Comparison of ENCODE assay signal across 16 cellular contexts in genomic region chr2:119008108-119008507, GRCh38.
DNase-seq lines count a peak whose midpoint lies in the region; ATAC-seq, FAIRE-seq and TF ChIP-seq lines count a peak whose summit lies in the region.
"Had no signal": no experiment of that assay in that cellular context is flagged by ENCODE, and none has a peak within 500 bp of the region (broad histone marks: within the 10 kb centered on the region; RNA-seq: fewer than 3 reads in every experiment).

No MANE protein-coding gene starts in this region.

- BruUV-seq in GM12878 (replicated peaks; lab: Mats Ljungman, UMichigan) (no TSS peak), HepG2 (replicated peaks; lab: Mats Ljungman, UMichigan) (no TSS peak)

- H3K9me3 ChIP-seq in GM23248 (ENCODE audit: low read depth) (no peaks in the 10 kb centered on the region), Karpas-422 (ENCODE audit: low read length) (no peaks in the 10 kb centered on the region), GM12878 (replicated peaks; ENCODE audit: control insufficient read depth, insufficient read depth, low read length) (no peaks in the 10 kb centered on the region), HepG2 (ENCODE audit: low read length) (peaks cover 6% of the 10 kb centered on the region; the same call in 1 of the 2 replicates), ascending aorta (peaks cover 0 to 3% of the 10 kb centered on the region in 2 donors)

- no peak overlapping the region for H2AFZ ChIP-seq in GM23248
- no peak overlapping the region for H2AFZ ChIP-seq in Karpas-422 (ENCODE audit: low read length)
- H2AFZ ChIP-seq in GM12878 (ENCODE audit: control insufficient read depth, low read depth, low read length), result no peak overlapping the region
- H2AFZ ChIP-seq in HepG2 (ENCODE audit: low read length), result no peak overlapping the region

- no peaks in the 10 kb centered on the region for H3F3A ChIP-seq in GM23248 (ENCODE audit: insufficient read depth)

- POLR2A ChIA-PET in GM12878 (lab: Charles Lee), result no interaction called here
- POLR2A ChIA-PET in HepG2 (lab: Yijun Ruan, JAX), result no interaction called here

- DNase-seq in GM23248 (peak; percentile 24), Karpas-422 (peak; percentile 43), GM12878 (ENCODE audit: low read depth, low spot score) (no peak), HepG2 (ENCODE audit: low spot score) (peak; percentile 39), ascending aorta (ENCODE audit: low spot score in 2 of 2) (no peak)
- no peak for DNase-seq in stimulated activated naive CD8-positive, alpha-beta T cell treated with anti-CD3 and anti-CD28 coated beads, Interleukin-15, amount 100 ng/mL, for 72 hours
- DNase-seq: activated naive CD4-positive, alpha-beta T cell; GDM1; midbrain; NCI-H1436; NCI-H510A treated with DMSO at 0.1 percent for 48 hours; SHP77 treated with DMSO at 0.1 percent for 48 hours; spleen had no signal

- TF ChIP-seq CTCF in GM12878 (IDR thresholded peaks at IDR 0.05 in 2 of 3, conservative IDR thresholded peaks at IDR 0.05 in 1 of 3; ENCODE audit: control insufficient read depth in 2 of 3, extremely low read depth in 1 of 3, insufficient read depth in 1 of 3, low read depth in 3 of 3, low read length in 3 of 3) (peak in 1 of 3 experiments; percentile 18; a peak in 2 of 6 replicates), HepG2 (CRISPR knock-in tag; IDR thresholded peaks at IDR 0.05) (0 out of 2 replicates have a peak, but pooled peaks have one; percentile 16), ascending aorta (IDR thresholded peaks at IDR 0.05) (no peak)

- H3K9me2 ChIP-seq in GM23248 (ENCODE audit: insufficient read depth), result no peaks in the 10 kb centered on the region
- no peaks in the 10 kb centered on the region for H3K9me2 ChIP-seq in Karpas-422 (replicated peaks; ENCODE audit: insufficient read depth, low read length)

- H3K27me3 ChIP-seq in GM23248 (replicated peaks; ENCODE audit: insufficient read depth), result peaks cover 52% of the 10 kb centered on the region
- H3K27me3 ChIP-seq in Karpas-422 (ENCODE audit: low read length), result no peaks in the 10 kb centered on the region
- peaks cover 8 to 11% of the 10 kb centered on the region in 2 experiments for H3K27me3 ChIP-seq in GM12878 (replicated peaks in 1 of 2; ENCODE audit: control insufficient read depth in 2 of 2, insufficient read depth in 2 of 2, low read length in 1 of 2)
- H3K27me3 ChIP-seq in HepG2 (ENCODE audit: control insufficient read depth in 1 of 2, insufficient read depth in 2 of 2, low read length in 2 of 2), result peaks cover 0 to 43% of the 10 kb centered on the region in 2 experiments; a peak in 4 of 5 replicates
- no peaks in the 10 kb centered on the region for H3K27me3 ChIP-seq in ascending aorta

- peaks cover 9% of the 10 kb centered on the region for H3K4me1 Mint-ChIP-seq in stimulated activated naive CD8-positive, alpha-beta T cell treated with anti-CD3 and anti-CD28 coated beads, Interleukin-15, amount 100 ng/mL, for 72 hours

- TF ChIP-seq RAD21 in GM12878 (IDR thresholded peaks at IDR 0.05; ENCODE audit: insufficient read depth, low read depth, low read length) (peak; percentile 28; the same call in 1 of the 2 replicates), HepG2 (CRISPR knock-in tag; IDR thresholded peaks at IDR 0.05) (no peak)

- SMC1A ChIA-PET in GM12878 (lab: Charles Lee; ENCODE audit: uncharacterized antibody, unreplicated experiment), result interaction anchor here (2.2 to 2.4 kb wide), 2 partner anchors 90 to 126 kb away, joined by 12 to 13 read pairs; no protein-coding TSS in a partner anchor

- TF ChIP-seq POLR2A in GM12878 (IDR thresholded peaks at IDR 0.05; ENCODE audit: low read depth, low read length) (no peak), HepG2 (IDR thresholded peaks at IDR 0.05; ENCODE audit: insufficient read depth in 1 of 2, low read depth in 2 of 2, low read length in 2 of 2) (no peak)

- H3K27me3 Mint-ChIP-seq in stimulated activated naive CD8-positive, alpha-beta T cell treated with anti-CD3 and anti-CD28 coated beads, Interleukin-15, amount 100 ng/mL, for 72 hours, result peaks cover 36% of the 10 kb centered on the region

- no peak for FAIRE-seq in GM12878 (lab: Jason Lieb, UNC)
- peak; percentile 79 for FAIRE-seq in HepG2 (lab: Jason Lieb, UNC)

- H3K36me3 ChIP-seq in GM23248 (ENCODE audit: low read depth) (no peaks in the 10 kb centered on the region), Karpas-422 (ENCODE audit: insufficient read depth, low read length) (no peaks in the 10 kb centered on the region), GM12878 (ENCODE audit: control insufficient read depth in 2 of 2, insufficient read depth in 2 of 2, low read length in 1 of 2) (no peaks in the 10 kb centered on the region), HepG2 (replicated peaks in 1 of 2; ENCODE audit: control insufficient read depth in 1 of 2, insufficient read depth in 2 of 2, low read length in 2 of 2) (no peaks in the 10 kb centered on the region), ascending aorta (no peaks in the 10 kb centered on the region)
- H3K36me3 ChIP-seq: spleen had no signal

- H3K79me2 ChIP-seq in GM23248 (ENCODE audit: insufficient read depth) (no peaks in the 10 kb centered on the region), Karpas-422 (ENCODE audit: low read length) (no peaks in the 10 kb centered on the region), GM12878 (ENCODE audit: control insufficient read depth, insufficient read depth, low read length) (no peaks in the 10 kb centered on the region), HepG2 (ENCODE audit: insufficient read depth, low read length) (no peaks in the 10 kb centered on the region)

- no peak overlapping the region for H3K9ac ChIP-seq in GM23248
- H3K9ac ChIP-seq in Karpas-422 (ENCODE audit: low read length), result no peak overlapping the region
- no peak overlapping the region for H3K9ac ChIP-seq in GM12878 (ENCODE audit: control insufficient read depth, insufficient read depth, low read length)
- H3K9ac ChIP-seq in HepG2 (ENCODE audit: insufficient read depth, low read depth, low read length), result no peak overlapping the region

- in situ Hi-C loops in GM23248 (cut with MboI) (no loop called here), GM12878 (cut with MboI) (no loop called here), HepG2 (cut with HindIII; ENCODE audit: extremely low pct_ligation_motif_present, low pct_unique_long_range_greater_than_20kb) (no loop called here)

- H3K9me3 Mint-ChIP-seq in stimulated activated naive CD8-positive, alpha-beta T cell treated with anti-CD3 and anti-CD28 coated beads, Interleukin-15, amount 100 ng/mL, for 72 hours, result peaks cover 0 to 2% of the 10 kb centered on the region in 2 donors

- H3K27ac Mint-ChIP-seq in stimulated activated naive CD8-positive, alpha-beta T cell treated with anti-CD3 and anti-CD28 coated beads, Interleukin-15, amount 100 ng/mL, for 72 hours, result no peak overlapping the region
- H3K27ac Mint-ChIP-seq: CD8-positive, alpha-beta T cell had no signal

- TF ChIP-seq EP300 in GM12878 (IDR thresholded peaks at IDR 0.05; ENCODE audit: borderline replicate concordance in 1 of 2, control insufficient read depth in 1 of 2, low read depth in 2 of 2, low read length in 2 of 2) (no peak), HepG2 (IDR thresholded peaks at IDR 0.05; ENCODE audit: low read depth in 2 of 2, low read length in 2 of 2) (no peak), HepG2 (CRISPR knock-in tag; IDR thresholded peaks at IDR 0.05; ENCODE audit: borderline replicate concordance) (no peak)

- no peak overlapping the region for H3K27ac ChIP-seq in GM23248
- no peak overlapping the region for H3K27ac ChIP-seq in Karpas-422 (ENCODE audit: low read length)
- no peak overlapping the region for H3K27ac ChIP-seq in GM12878 (ENCODE audit: control insufficient read depth, insufficient read depth)
- no peak overlapping the region for H3K27ac ChIP-seq in HepG2 (ENCODE audit: extremely low read length, insufficient read depth, low read length)
- H3K27ac ChIP-seq in ascending aorta, result no peak overlapping the region
- H3K27ac ChIP-seq: spleen had no signal

- RAD21 ChIA-PET in GM12878 (lab: Charles Lee; ENCODE audit: unreplicated experiment), result interaction anchor here (1.3 to 2.9 kb wide), 2 partner anchors 18 to 126 kb away, joined by 3 to 29 read pairs; no protein-coding TSS in a partner anchor

- CTCF ChIA-PET in GM12878 (lab: Yijun Ruan, JAX), result interaction anchor here (1.3 kb wide), 1 partner anchor 90 kb away, joined by 4 read pairs; no protein-coding TSS in a partner anchor
- CTCF ChIA-PET in HepG2 (lab: Yijun Ruan, JAX; ENCODE audit: low intra/inter-chr PET ratio, low total read pairs), result no interaction called here

- no peak overlapping the region for H3K4me3 ChIP-seq in GM23248
- H3K4me3 ChIP-seq in Karpas-422 (ENCODE audit: low read length), result no peak overlapping the region
- no peak overlapping the region for H3K4me3 ChIP-seq in GM12878
- H3K4me3 ChIP-seq in HepG2 (replicated peaks in 1 of 3; ENCODE audit: insufficient read depth in 1 of 3, low read depth in 2 of 3, low read length in 3 of 3), result no peak overlapping the region
- no peak overlapping the region for H3K4me3 ChIP-seq in ascending aorta
- H3K4me3 ChIP-seq: spleen had no signal

- H4K20me1 ChIP-seq in GM23248 (ENCODE audit: insufficient read depth) (no peaks in the 10 kb centered on the region), Karpas-422 (ENCODE audit: insufficient read depth, low read depth, low read length) (no peaks in the 10 kb centered on the region), GM12878 (ENCODE audit: control insufficient read depth, insufficient read depth) (no peaks in the 10 kb centered on the region), HepG2 (ENCODE audit: insufficient read depth, low read length) (no peaks in the 10 kb centered on the region)

- intact Hi-C loops in GM12878 (cut with micrococcal nuclease; ENCODE audit: unreplicated experiment) (no loop called here), HepG2 (cut with micrococcal nuclease; ENCODE audit: unreplicated experiment) (loop anchor here (1.0 kb wide), 1 partner anchor 126 kb away; no protein-coding TSS in a partner anchor), ascending aorta (cut with DNase I) (no loop called here)

- 15 to 20% methylated on average over 2 of the region's 2 CpGs for WGBS in GM23248 (ENCODE audit: low coverage in 1 of 2, low lambda C conversion rate in 2 of 2, missing lambda C conversion rate in 2 of 2), 2 experiments
- WGBS in GM12878 (ENCODE audit: insufficient coverage, insufficient replicate concordance, low lambda C conversion rate, missing lambda C conversion rate), result 36% methylated on average over 2 of the region's 2 CpGs
- WGBS in HepG2 (ENCODE audit: low lambda C conversion rate), result 23% methylated on average over 2 of the region's 2 CpGs

- no peak overlapping the region for H3K4me3 Mint-ChIP-seq in stimulated activated naive CD8-positive, alpha-beta T cell treated with anti-CD3 and anti-CD28 coated beads, Interleukin-15, amount 100 ng/mL, for 72 hours
- H3K4me3 Mint-ChIP-seq: CD8-positive, alpha-beta T cell had no signal

- H3K4me2 ChIP-seq in GM23248 (ENCODE audit: unreplicated experiment) (no peak overlapping the region), Karpas-422 (ENCODE audit: low read depth, low read length, poor library complexity, severe bottlenecking) (no peak overlapping the region), GM12878 (ENCODE audit: control insufficient read depth, insufficient read depth) (no peak overlapping the region), HepG2 (ENCODE audit: low read depth, low read length) (no peak overlapping the region)

- no peak for ATAC-seq in GM12878
- ATAC-seq in HepG2, result peak; percentile 46
- ATAC-seq in stimulated activated naive CD8-positive, alpha-beta T cell treated with anti-CD3 and anti-CD28 coated beads, Interleukin-15, amount 100 ng/mL, for 72 hours, result no peak
- ATAC-seq in GM18520 (IDR thresholded peaks at IDR 0.05; ENCODE audit: unreplicated experiment), result no peak
- ATAC-seq in GM18870 (IDR thresholded peaks at IDR 0.05; ENCODE audit: unreplicated experiment), result no peak
- ATAC-seq: CD8-positive, alpha-beta T cell had no signal

- no peaks in the 10 kb centered on the region for H3K4me1 ChIP-seq in GM23248 (ENCODE audit: insufficient read depth)
- no peaks in the 10 kb centered on the region for H3K4me1 ChIP-seq in Karpas-422 (ENCODE audit: low read length)
- no peaks in the 10 kb centered on the region for H3K4me1 ChIP-seq in GM12878 (ENCODE audit: control insufficient read depth, insufficient read depth, low read length)
- H3K4me1 ChIP-seq in HepG2 (ENCODE audit: insufficient read depth, low read length), result peaks cover 4% of the 10 kb centered on the region; the same call in 1 of the 2 replicates
- no peaks in the 10 kb centered on the region for H3K4me1 ChIP-seq in ascending aorta

Comparison
In these comparisons a context has a peak if more than half of its experiments do, and no peak if none do; other contexts are left out.
1. DNase-seq: peak in GM23248 (single experiment), Karpas-422 (single experiment) and HepG2 (single experiment); none in GM12878 (single experiment), stimulated activated naive CD8-positive, alpha-beta T cell treated with anti-CD3 and anti-CD28 coated beads, Interleukin-15, amount 100 ng/mL, for 72 hours (0 of 2) and ascending aorta (0 of 2).